28 cellular contexts compared by ENCODE assay signal in the genomic region with DNA sequence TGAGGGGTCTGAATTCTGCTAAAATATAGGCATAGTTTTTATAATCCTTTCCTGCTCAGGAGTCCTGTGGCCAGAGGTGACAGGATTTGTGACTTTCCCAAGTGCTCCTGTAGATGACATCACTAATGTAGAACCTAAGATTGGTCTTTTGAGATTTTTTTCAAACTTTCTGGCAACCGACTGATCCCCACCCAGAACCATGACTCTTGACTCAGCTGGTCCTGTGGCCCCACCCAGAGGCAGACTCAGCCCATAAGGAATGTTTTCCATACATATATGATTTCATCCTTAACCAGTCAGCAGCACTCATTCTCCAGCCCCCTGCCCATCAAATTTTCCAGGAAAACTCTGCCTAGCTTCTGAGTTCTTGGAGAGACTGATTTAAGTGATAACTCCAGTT.
"Had no signal": no experiment of that assay in that cellular context is flagged by ENCODE, and none has a peak within 500 bp of the region (broad histone marks: within the 10 kb centered on the region; RNA-seq: fewer than 3 reads in every experiment).

No MANE protein-coding gene starts in this region.

- H3K36me3 ChIP-seq: adrenal gland, esophagus squamous epithelium, gastrocnemius medialis, ovary, sigmoid colon, stomach, tibial artery, upper lobe of right lung had no signal

- H3K9me3 ChIP-seq: adrenal gland, gastrocnemius medialis, neutrophil, ovary, sigmoid colon, tibial artery, upper lobe of right lung had no signal

- H3K4me3 ChIP-seq: adrenal gland, esophagus squamous epithelium, gastrocnemius medialis, ovary, sigmoid colon, stomach, tibial artery, upper lobe of right lung had no signal

- H3K27ac ChIP-seq: adrenal gland, epithelial cell of prostate, esophagus squamous epithelium, gastrocnemius medialis, neutrophil, ovary, sigmoid colon, stomach, tibial artery, upper lobe of right lung had no signal

- FAIRE-seq: keratinocyte, small intestine had no signal

- DNase-seq: activated CD4-positive, alpha-beta T cell treated with anti-CD3 and anti-CD28 coated beads, Interleukin-2, amount 50 U/mL, for 1 hour; activated CD8-positive, alpha-beta T cell treated with anti-CD3 and anti-CD28 coated beads for 36 hours; activated naive CD4-positive, alpha-beta T cell treated with Interleukin-2 at 50 U/mL for 16 hours; activated T-cell treated with anti-CD3 and anti-CD28 coated beads, Interleukin-2, amount 50 U/mL, for 4 hours; adrenal gland; aorta; caudate nucleus; esophagus squamous epithelium; gastrocnemius medialis; glutamatergic neuron; left cardiac atrium; left ventricle myocardium superior; naive B cell; nephron progenitor cell; ovary; retina; sigmoid colon; small intestine; stimulated activated CD4-positive, alpha-beta T cell treated with anti-CD3 and anti-CD28 coated beads, Interleukin-4, amount 100 ng/mL, for 24 hours; stomach; T-helper 2 cell; tibial artery; upper lobe of right lung had no signal

- H3K27me3 ChIP-seq: adrenal gland, esophagus squamous epithelium, gastrocnemius medialis, neutrophil, ovary, sigmoid colon, stomach, tibial artery, upper lobe of right lung had no signal

- ATAC-seq: activated CD8-positive, alpha-beta T cell treated with anti-CD3 and anti-CD28 coated beads for 36 hours; activated T-cell treated with anti-CD3 and anti-CD28 coated beads, Interleukin-2, amount 50 U/mL, for 4 hours; gastrocnemius medialis; left cardiac atrium; left ventricle myocardium superior; stimulated activated effector memory CD8-positive, alpha-beta T cell treated with anti-CD3 and anti-CD28 coated beads, Interleukin-12 subunit alpha, Interleukin-12 subunit beta, amount 100 ng/mL, for 72 hours; upper lobe of right lung; WTC11 had no signal
